ENCODE assay signal across 25 cellular contexts in genomic region chr17:79411419-79411818, GRCh38.
"Had no signal": no experiment of that assay in that cellular context is flagged by ENCODE, and none has a peak within 500 bp of the region (broad histone marks: within the 10 kb centered on the region; RNA-seq: fewer than 3 reads in every experiment).

No MANE protein-coding gene starts in this region.

- H3K27me3 ChIP-seq: ovary, right lobe of liver, thyroid gland, uterus had no signal

- H3K27ac ChIP-seq: ovary, parathyroid adenoma, psoas muscle, right lobe of liver, sigmoid colon, stomach, thoracic aorta, thyroid gland, tibial nerve, upper lobe of right lung, uterus had no signal

- DNase-seq: naive thymus-derived CD8-positive, alpha-beta T cell; nephron progenitor cell; occipital lobe; ovary; posterior cingulate gyrus; psoas muscle; right cardiac atrium; right lobe of liver; sigmoid colon; small intestine; stimulated activated CD4-positive, alpha-beta T cell treated with anti-CD3 and anti-CD28 coated beads, Interleukin-15, amount 100 ng/mL, for 24 hours; stimulated activated CD4-positive, alpha-beta T cell treated with anti-CD3 and anti-CD28 coated beads, Interleukin-2, amount 100 ng/mL, for 24 hours; stimulated activated CD4-positive, alpha-beta T cell treated with anti-CD3 and anti-CD28 coated beads, Interleukin-2, amount 100 ng/mL, for 48 hours; stimulated activated CD4-positive, alpha-beta T cell treated with anti-CD3 and anti-CD28 coated beads, Interleukin-4, amount 100 ng/mL, for 24 hours; stimulated activated naive B cell treated with anti-CD40 and anti-IgM and Interleukin-4, amounts not matched to agents 10 μg/mL and 1 μg/mL and 100 μg/mL, for 72 hours; stimulated activated naive CD4-positive, alpha-beta T cell treated with Interleukin-2 at 50 U/mL for 16 hours; stomach; thyroid gland; upper lobe of right lung; uterus had no signal

- H3K4me1 ChIP-seq: parathyroid adenoma, psoas muscle, right lobe of liver, tibial nerve, upper lobe of right lung, uterus had no signal

- H3K9ac ChIP-seq: parathyroid adenoma had no signal

- H2AFZ ChIP-seq: parathyroid adenoma had no signal

- H3K4me3 ChIP-seq: ovary, psoas muscle, right lobe of liver, sigmoid colon, stomach, thoracic aorta, thyroid gland, tibial nerve, upper lobe of right lung, uterus had no signal

- H3K36me3 ChIP-seq: ovary, right lobe of liver, stomach, thoracic aorta, thyroid gland, tibial nerve, upper lobe of right lung, uterus had no signal

- H3K9me3 ChIP-seq: ovary, psoas muscle, right lobe of liver, sigmoid colon, stomach, thoracic aorta, thyroid gland, tibial nerve, upper lobe of right lung, uterus had no signal

- ATAC-seq: naive thymus-derived CD8-positive, alpha-beta T cell; natural killer cell treated with Interleukin-12 subunit alpha and Interleukin-12 subunit beta and Interleukin-15 and Interleukin-18, amount 100 ng/mL, for 72 hours; psoas muscle; right cardiac atrium; right lobe of liver; stimulated activated effector memory CD8-positive, alpha-beta T cell treated with anti-CD3 and anti-CD28 coated beads, Interleukin-12 subunit alpha, Interleukin-12 subunit beta, amount 100 ng/mL, for 72 hours; stimulated activated naive B cell treated with anti-CD40 and anti-IgM and Interleukin-4, amounts not matched to agents 10 μg/mL and 1 μg/mL and 100 μg/mL, for 72 hours; upper lobe of right lung had no signal
